9 cellular contexts compared by ENCODE assay signal in the genomic region with DNA sequence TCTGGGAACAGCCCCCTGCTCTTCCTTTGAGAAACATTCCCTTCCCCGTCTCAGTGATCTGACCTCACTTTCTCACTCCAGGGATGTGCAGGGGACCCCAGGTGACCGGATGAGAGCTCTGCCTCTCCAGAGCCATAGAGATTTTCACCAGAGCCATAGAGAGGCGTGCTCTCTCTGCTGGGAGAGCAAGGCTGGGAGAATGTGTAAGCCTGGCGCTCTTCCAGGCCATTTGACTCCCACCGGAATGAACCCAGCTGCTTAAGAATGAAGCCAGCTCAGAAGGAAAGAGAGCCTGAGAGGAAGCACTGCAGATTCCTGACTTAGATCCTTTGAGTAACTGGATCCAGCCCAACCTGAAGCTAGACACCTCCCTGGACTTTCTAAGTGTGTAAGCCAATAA.
A peak's percentile ranks its signal among the peaks of the same experiment; 100 is the strongest.
DNase-seq lines count a peak whose midpoint lies in the region; ATAC-seq and TF ChIP-seq lines count a peak whose summit lies in the region.
"Had no signal": no experiment of that assay in that cellular context is flagged by ENCODE, and none has a peak within 500 bp of the region (broad histone marks: within the 10 kb centered on the region; RNA-seq: fewer than 3 reads in every experiment).

No MANE protein-coding gene starts in this region.

- TF ChIP-seq CTCF in fibroblast of pulmonary artery (IDR thresholded peaks at IDR 0.05; ENCODE audit: low read length, missing control alignments) (no peak), neural crest cell (conservative IDR thresholded peaks at IDR 0.05) (no peak)

- ATAC-seq in HG03025 (IDR thresholded peaks at IDR 0.05; ENCODE audit: low FRiP score, unreplicated experiment) = no peak
- ATAC-seq in activated CD4-positive, alpha-beta T cell treated with anti-CD3 and anti-CD28 coated beads for 36 hours = no peak
- no peak for ATAC-seq in stimulated activated memory B cell treated with anti-CD40 and anti-IgM and Interleukin-4, amounts not matched to agents 10 μg/mL and 1 μg/mL and 100 μg/mL, for 72 hours

- peak overlapping the region; percentile 10 for H3K4me3 Mint-ChIP-seq in neural crest cell
- H3K4me3 Mint-ChIP-seq in activated CD4-positive, alpha-beta T cell treated with anti-CD3 and anti-CD28 coated beads for 36 hours = no peak overlapping the region
- H3K4me3 Mint-ChIP-seq in stimulated activated memory B cell treated with anti-CD40 and anti-IgM and Interleukin-4, amounts not matched to agents 10 μg/mL and 1 μg/mL and 100 μg/mL, for 72 hours = no peak overlapping the region

- intact Hi-C loops in activated CD4-positive, alpha-beta T cell treated with anti-CD3 and anti-CD28 coated beads for 36 hours (cut with DNase I, micrococcal nuclease) = no loop called here

- H3K27me3 Mint-ChIP-seq in neural crest cell (ENCODE audit: low read depth) = peaks cover 52% of the 10 kb centered on the region
- H3K27me3 Mint-ChIP-seq in activated CD4-positive, alpha-beta T cell treated with anti-CD3 and anti-CD28 coated beads for 36 hours = peaks cover 40% of the 10 kb centered on the region
- H3K27me3 Mint-ChIP-seq in stimulated activated memory B cell treated with anti-CD40 and anti-IgM and Interleukin-4, amounts not matched to agents 10 μg/mL and 1 μg/mL and 100 μg/mL, for 72 hours = peaks cover 71% of the 10 kb centered on the region

- no peak overlapping the region for H3K27ac Mint-ChIP-seq in neural crest cell (ENCODE audit: unreplicated experiment)
- H3K27ac Mint-ChIP-seq in activated CD4-positive, alpha-beta T cell treated with anti-CD3 and anti-CD28 coated beads for 36 hours = no peak overlapping the region
- no peak overlapping the region for H3K27ac Mint-ChIP-seq in stimulated activated memory B cell treated with anti-CD40 and anti-IgM and Interleukin-4, amounts not matched to agents 10 μg/mL and 1 μg/mL and 100 μg/mL, for 72 hours

- peak; percentile 38 for DNase-seq in ELF-1 (ENCODE audit: low read depth, low spot score)
- DNase-seq in NCI-H446 treated with DMSO at 0.1 percent for 48 hours (lab: John Stamatoyannopoulos, UW) = peak; percentile 7
- peak; percentile 90 for DNase-seq in fibroblast of pulmonary artery (ENCODE audit: low read depth)
- no peak for DNase-seq in neural crest cell (ENCODE audit: low read depth, low spot score)
- no peak for DNase-seq in inferior parietal cortex (ENCODE audit: extremely low spot score)
- no peak for DNase-seq in activated CD4-positive, alpha-beta T cell treated with anti-CD3 and anti-CD28 coated beads for 36 hours
- DNase-seq: Caco-2 had no signal

- H3K4me1 Mint-ChIP-seq in neural crest cell = peaks cover 6% of the 10 kb centered on the region
- peaks cover 4% of the 10 kb centered on the region for H3K4me1 Mint-ChIP-seq in activated CD4-positive, alpha-beta T cell treated with anti-CD3 and anti-CD28 coated beads for 36 hours
- H3K4me1 Mint-ChIP-seq in stimulated activated memory B cell treated with anti-CD40 and anti-IgM and Interleukin-4, amounts not matched to agents 10 μg/mL and 1 μg/mL and 100 μg/mL, for 72 hours = peaks cover 7% of the 10 kb centered on the region

- CTCF ChIA-PET in activated CD4-positive, alpha-beta T cell treated with anti-CD3 and anti-CD28 coated beads for 36 hours (lab: Charles Lee) = interaction anchor here (0.7 to 3.4 kb wide), 2 partner anchors 10 to 1226 kb away, joined by 3 to 13 read pairs; no protein-coding TSS in a partner anchor

- H3K36me3 Mint-ChIP-seq in neural crest cell (ENCODE audit: low read depth) = no peaks in the 10 kb centered on the region
- no peaks in the 10 kb centered on the region for H3K36me3 Mint-ChIP-seq in activated CD4-positive, alpha-beta T cell treated with anti-CD3 and anti-CD28 coated beads for 36 hours (ENCODE audit: low read depth)
- no peaks in the 10 kb centered on the region for H3K36me3 Mint-ChIP-seq in stimulated activated memory B cell treated with anti-CD40 and anti-IgM and Interleukin-4, amounts not matched to agents 10 μg/mL and 1 μg/mL and 100 μg/mL, for 72 hours

- POLR2A ChIA-PET in activated CD4-positive, alpha-beta T cell treated with anti-CD3 and anti-CD28 coated beads for 36 hours (lab: Charles Lee) = no interaction called here

- H3K9me3 Mint-ChIP-seq in neural crest cell = no peaks in the 10 kb centered on the region
- no peaks in the 10 kb centered on the region for H3K9me3 Mint-ChIP-seq in activated CD4-positive, alpha-beta T cell treated with anti-CD3 and anti-CD28 coated beads for 36 hours (ENCODE audit: low read depth)
- no peaks in the 10 kb centered on the region for H3K9me3 Mint-ChIP-seq in stimulated activated memory B cell treated with anti-CD40 and anti-IgM and Interleukin-4, amounts not matched to agents 10 μg/mL and 1 μg/mL and 100 μg/mL, for 72 hours

- H3K4me3 ChIP-seq in fibroblast of pulmonary artery (replicated peaks; ENCODE audit: low read depth, low read length) = no peak overlapping the region

Comparison
In these comparisons a context has a peak if more than half of its experiments do, and no peak if none do; other contexts are left out.
1. DNase-seq: peak in ELF-1 (single experiment), NCI-H446 treated with DMSO at 0.1 percent for 48 hours (single experiment) and fibroblast of pulmonary artery (single experiment); none in neural crest cell (single experiment), inferior parietal cortex (single experiment) and activated CD4-positive, alpha-beta T cell treated with anti-CD3 and anti-CD28 coated beads for 36 hours (single experiment).